In genomic region chr3:63076357-63076756, GRCh38 we compare ENCODE assay signal across 24 cellular contexts.
"Had no signal": no experiment of that assay in that cellular context is flagged by ENCODE, and none has a peak within 500 bp of the region (broad histone marks: within the 10 kb centered on the region; RNA-seq: fewer than 3 reads in every experiment).

No MANE protein-coding gene starts in this region.

- FAIRE-seq: colon had no signal

- H3K4me1 Mint-ChIP-seq: activated naive CD8-positive, alpha-beta T cell treated with anti-CD3 and anti-CD28 coated beads, Interleukin-2, amount 10 ng/mL, durations not matched to agents 7 days and 5 days; central memory CD8-positive, alpha-beta T cell; memory B cell; nephron had no signal

- H3K27me3 ChIP-seq: breast epithelium, neutrophil, ovary, right atrium auricular region, upper lobe of left lung had no signal

- H3K4me1 ChIP-seq: breast epithelium, psoas muscle, right atrium auricular region, upper lobe of left lung had no signal

- H3K9me3 Mint-ChIP-seq: activated naive CD4-positive, alpha-beta T cell treated with anti-CD3 and anti-CD28 coated beads for 36 hours; activated naive CD8-positive, alpha-beta T cell treated with anti-CD3 and anti-CD28 coated beads, Interleukin-2, amount 10 ng/mL, durations not matched to agents 7 days and 5 days had no signal

- H3K9me3 ChIP-seq: breast epithelium, neutrophil, ovary, psoas muscle, right atrium auricular region, upper lobe of left lung had no signal

- H3K4me3 Mint-ChIP-seq: activated CD4-positive, alpha-beta memory T cell treated with anti-CD3 and anti-CD28 coated beads for 36 hours; activated naive CD4-positive, alpha-beta T cell treated with anti-CD3 and anti-CD28 coated beads for 36 hours; activated naive CD8-positive, alpha-beta T cell treated with anti-CD3 and anti-CD28 coated beads, Interleukin-2, amount 10 ng/mL, durations not matched to agents 7 days and 5 days; activated T-cell treated with anti-CD3 and anti-CD28 coated beads, Interleukin-2, amount 50 U/mL, for 72 hours; central memory CD8-positive, alpha-beta T cell; memory B cell; nephron had no signal

- H3K27ac ChIP-seq: breast epithelium, neutrophil, ovary, psoas muscle, right atrium auricular region, upper lobe of left lung had no signal

- H3K36me3 Mint-ChIP-seq: activated CD4-positive, alpha-beta memory T cell treated with anti-CD3 and anti-CD28 coated beads for 36 hours; activated naive CD8-positive, alpha-beta T cell treated with anti-CD3 and anti-CD28 coated beads, Interleukin-2, amount 10 ng/mL, durations not matched to agents 7 days and 5 days; memory B cell had no signal

- ATAC-seq: activated T-cell treated with anti-CD3 and anti-CD28 coated beads, Interleukin-2, amount 50 U/mL, for 72 hours; psoas muscle had no signal

- H3K36me3 ChIP-seq: breast epithelium, neutrophil, ovary, right atrium auricular region, upper lobe of left lung had no signal

- H3K27me3 Mint-ChIP-seq: activated CD4-positive, alpha-beta memory T cell treated with anti-CD3 and anti-CD28 coated beads for 36 hours; activated naive CD8-positive, alpha-beta T cell treated with anti-CD3 and anti-CD28 coated beads, Interleukin-2, amount 10 ng/mL, durations not matched to agents 7 days and 5 days; central memory CD8-positive, alpha-beta T cell; memory B cell had no signal

- DNase-seq: activated CD4-positive, alpha-beta memory T cell treated with anti-CD3 and anti-CD28 coated beads for 36 hours; activated CD4-positive, alpha-beta T cell treated with anti-CD3 and anti-CD28 coated beads for 48 hours; activated effector memory CD4-positive, alpha-beta T cell treated with Interleukin-2 at 50 U/mL for 16 hours; activated naive CD4-positive, alpha-beta T cell treated with anti-CD3 and anti-CD28 coated beads for 36 hours; activated naive CD8-positive, alpha-beta T cell treated with anti-CD3 and anti-CD28 coated beads, Interleukin-2, amount 10 ng/mL, durations not matched to agents 7 days and 5 days; activated T-cell treated with anti-CD3 and anti-CD28 coated beads, Interleukin-2, amount 50 U/mL, for 72 hours; amniotic stem cell; effector memory CD4-positive, alpha-beta T cell; foreskin melanocyte; glutamatergic neuron; hippocampal formation; ovary; psoas muscle; stimulated activated CD4-positive, alpha-beta T cell treated with anti-CD3 and anti-CD28 coated beads, Interleukin-4, amount 100 ng/mL, for 24 hours; stimulated activated naive CD4-positive, alpha-beta T cell treated with Interleukin-2 at 50 U/mL for 16 hours; T1000; upper lobe of left lung had no signal

- H3K4me3 ChIP-seq: breast epithelium, ovary, psoas muscle, right atrium auricular region, upper lobe of left lung had no signal

- H3K27ac Mint-ChIP-seq: activated CD4-positive, alpha-beta memory T cell treated with anti-CD3 and anti-CD28 coated beads for 36 hours; activated naive CD4-positive, alpha-beta T cell treated with anti-CD3 and anti-CD28 coated beads for 36 hours; activated naive CD8-positive, alpha-beta T cell treated with anti-CD3 and anti-CD28 coated beads, Interleukin-2, amount 10 ng/mL, durations not matched to agents 7 days and 5 days; activated T-cell treated with anti-CD3 and anti-CD28 coated beads, Interleukin-2, amount 50 U/mL, for 72 hours; memory B cell; nephron had no signal
